ENCODE assay signal across 8 cellular contexts in genomic region chr5:45101146-45101545, GRCh38.
"Had no signal": no experiment of that assay in that cellular context is flagged by ENCODE, and none has a peak within 500 bp of the region (broad histone marks: within the 10 kb centered on the region; RNA-seq: fewer than 3 reads in every experiment).

No MANE protein-coding gene starts in this region.

- H3K4me3 ChIP-seq: GM23248 had no signal

- H3K36me3 Mint-ChIP-seq: IgD-negative memory B cell had no signal

- H3K4me3 Mint-ChIP-seq: H9, IgD-negative memory B cell had no signal

- H3K4me2 ChIP-seq: KMS-11 had no signal

- H3K27me3 Mint-ChIP-seq: IgD-negative memory B cell had no signal

- DNase-seq: GM23248, H9, HCEC 1CT, Karpas-422, KBM-7 had no signal

- H3K27ac Mint-ChIP-seq: H9, IgD-negative memory B cell had no signal

- FAIRE-seq: HTR-8/SVneo had no signal

- H2AFZ ChIP-seq: GM23248 had no signal

- H3K4me1 Mint-ChIP-seq: IgD-negative memory B cell had no signal

- H3K27ac ChIP-seq: GM23248, KMS-11 had no signal
